9 cellular contexts compared by ENCODE assay signal in the genomic region with DNA sequence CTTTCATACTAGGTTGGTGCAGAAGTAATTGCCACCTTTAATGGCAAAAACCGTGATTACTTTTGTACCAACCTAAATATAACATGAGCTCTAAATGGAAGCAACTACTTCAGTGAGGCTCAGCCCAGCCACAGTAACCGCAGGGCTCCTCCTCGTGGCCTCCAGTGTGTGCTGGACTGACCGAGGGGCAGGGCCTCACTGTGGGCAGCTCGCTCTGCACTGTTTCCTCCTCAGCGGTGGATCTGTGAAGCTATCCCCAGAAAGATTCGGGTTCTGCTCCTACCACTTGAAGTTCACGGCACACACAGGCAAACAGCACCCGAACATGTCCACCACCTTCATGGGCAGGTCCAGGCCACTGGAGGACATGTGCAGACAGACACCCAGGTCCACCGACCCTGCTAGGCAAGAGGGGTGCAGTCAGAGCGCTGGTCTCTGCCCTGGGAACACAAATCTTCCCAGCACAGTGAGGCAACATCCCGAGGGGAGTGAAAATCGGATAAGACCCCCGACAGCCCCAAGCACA. TPM values are rescaled to one million over a fixed set of nuclear protein-coding genes. Genes with fewer than 3 reads are reported as not detected.
"Had no signal": no experiment of that assay in that cellular context is flagged by ENCODE, and none has a peak within 500 bp of the region (broad histone marks: within the 10 kb centered on the region; RNA-seq: fewer than 3 reads in every experiment).

No MANE protein-coding gene starts in this region.

RNA-seq across cellular contexts. Expression of gene ROPN1B, which starts 37.6 kb away (rescaled TPM):
- total RNA-seq: colonic mucosa, dermis microvascular lymphatic vessel endothelial cell, endodermal cell, esophagus mucosa, esophagus squamous epithelium, glomerular endothelial cell, kidney, mammary epithelial cell, mucosa of gallbladder had no signal
